Comparison of ENCODE assay signal across 1 cellular context in the genomic region with DNA sequence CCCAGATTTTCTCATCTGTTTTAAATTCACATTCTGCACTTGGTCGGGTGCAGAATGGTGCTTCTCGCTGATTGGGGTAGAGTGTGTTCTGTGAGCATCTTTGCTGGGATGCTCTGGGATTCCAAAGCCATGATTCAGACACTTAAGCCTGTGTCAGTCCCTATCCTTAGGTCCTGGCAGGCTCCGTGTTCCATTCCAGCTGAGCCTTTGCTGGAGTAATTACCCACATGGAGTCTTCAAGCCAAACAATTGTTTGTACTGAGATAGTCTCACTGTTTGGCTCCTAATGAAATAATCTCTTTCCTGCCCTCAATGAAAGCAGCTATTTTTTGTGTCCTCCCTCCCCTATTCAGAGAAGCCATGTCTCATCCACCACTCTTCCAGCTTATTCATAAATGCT.
TF ChIP-seq lines count a peak whose summit lies in the region.

No MANE protein-coding gene starts in this region.

TF ChIP-seq in GM12878, 131 proteins besides CTCF, POLR2A, EP300 and RAD21:
- TF ChIP-seq PAX5 (IDR thresholded peaks at IDR 0.05; ENCODE audit: borderline replicate concordance, low read depth, low read length): no peak
- TF ChIP-seq SIN3A (IDR thresholded peaks at IDR 0.05; ENCODE audit: low read depth, low read length): no peak
- TF ChIP-seq, protein P1, sequence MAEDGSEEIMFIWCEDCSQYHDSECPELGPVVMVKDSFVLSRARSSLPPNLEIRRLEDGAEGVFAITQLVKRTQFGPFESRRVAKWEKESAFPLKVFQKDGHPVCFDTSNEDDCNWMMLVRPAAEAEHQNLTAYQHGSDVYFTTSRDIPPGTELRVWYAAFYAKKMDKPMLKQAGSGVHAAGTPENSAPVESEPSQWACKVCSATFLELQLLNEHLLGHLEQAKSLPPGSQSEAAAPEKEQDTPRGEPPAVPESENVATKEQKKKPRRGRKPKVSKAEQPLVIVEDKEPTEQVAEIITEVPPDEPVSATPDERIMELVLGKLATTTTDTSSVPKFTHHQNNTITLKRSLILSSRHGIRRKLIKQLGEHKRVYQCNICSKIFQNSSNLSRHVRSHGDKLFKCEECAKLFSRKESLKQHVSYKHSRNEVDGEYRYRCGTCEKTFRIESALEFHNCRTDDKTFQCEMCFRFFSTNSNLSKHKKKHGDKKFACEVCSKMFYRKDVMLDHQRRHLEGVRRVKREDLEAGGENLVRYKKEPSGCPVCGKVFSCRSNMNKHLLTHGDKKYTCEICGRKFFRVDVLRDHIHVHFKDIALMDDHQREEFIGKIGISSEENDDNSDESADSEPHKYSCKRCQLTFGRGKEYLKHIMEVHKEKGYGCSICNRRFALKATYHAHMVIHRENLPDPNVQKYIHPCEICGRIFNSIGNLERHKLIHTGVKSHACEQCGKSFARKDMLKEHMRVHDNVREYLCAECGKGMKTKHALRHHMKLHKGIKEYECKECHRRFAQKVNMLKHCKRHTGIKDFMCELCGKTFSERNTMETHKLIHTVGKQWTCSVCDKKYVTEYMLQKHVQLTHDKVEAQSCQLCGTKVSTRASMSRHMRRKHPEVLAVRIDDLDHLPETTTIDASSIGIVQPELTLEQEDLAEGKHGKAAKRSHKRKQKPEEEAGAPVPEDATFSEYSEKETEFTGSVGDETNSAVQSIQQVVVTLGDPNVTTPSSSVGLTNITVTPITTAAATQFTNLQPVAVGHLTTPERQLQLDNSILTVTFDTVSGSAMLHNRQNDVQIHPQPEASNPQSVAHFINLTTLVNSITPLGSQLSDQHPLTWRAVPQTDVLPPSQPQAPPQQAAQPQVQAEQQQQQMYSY (CRISPR knock-in tag; IDR thresholded peaks at IDR 0.05): no peak
- TF ChIP-seq HDGF (IDR thresholded peaks at IDR 0.05): no peak
- no peak for TF ChIP-seq MEF2B (IDR thresholded peaks at IDR 0.05; ENCODE audit: partially characterized antibody, poor library complexity, severe bottlenecking)
- TF ChIP-seq ETV6 (conservative IDR thresholded peaks at IDR 0.05 in 1 of 2, IDR thresholded peaks at IDR 0.05 in 1 of 2; ENCODE audit: borderline replicate concordance in 1 of 2, low read depth in 1 of 2): no peak
- TF ChIP-seq FOXK2 (IDR thresholded peaks at IDR 0.05): no peak
- TF ChIP-seq JUND (IDR thresholded peaks at IDR 0.05; ENCODE audit: low read depth, low read length): no peak
- TF ChIP-seq KAT2A (conservative IDR thresholded peaks at IDR 0.05; ENCODE audit: control insufficient read depth, low read depth, low read length): no peak
- TF ChIP-seq, protein P2, sequence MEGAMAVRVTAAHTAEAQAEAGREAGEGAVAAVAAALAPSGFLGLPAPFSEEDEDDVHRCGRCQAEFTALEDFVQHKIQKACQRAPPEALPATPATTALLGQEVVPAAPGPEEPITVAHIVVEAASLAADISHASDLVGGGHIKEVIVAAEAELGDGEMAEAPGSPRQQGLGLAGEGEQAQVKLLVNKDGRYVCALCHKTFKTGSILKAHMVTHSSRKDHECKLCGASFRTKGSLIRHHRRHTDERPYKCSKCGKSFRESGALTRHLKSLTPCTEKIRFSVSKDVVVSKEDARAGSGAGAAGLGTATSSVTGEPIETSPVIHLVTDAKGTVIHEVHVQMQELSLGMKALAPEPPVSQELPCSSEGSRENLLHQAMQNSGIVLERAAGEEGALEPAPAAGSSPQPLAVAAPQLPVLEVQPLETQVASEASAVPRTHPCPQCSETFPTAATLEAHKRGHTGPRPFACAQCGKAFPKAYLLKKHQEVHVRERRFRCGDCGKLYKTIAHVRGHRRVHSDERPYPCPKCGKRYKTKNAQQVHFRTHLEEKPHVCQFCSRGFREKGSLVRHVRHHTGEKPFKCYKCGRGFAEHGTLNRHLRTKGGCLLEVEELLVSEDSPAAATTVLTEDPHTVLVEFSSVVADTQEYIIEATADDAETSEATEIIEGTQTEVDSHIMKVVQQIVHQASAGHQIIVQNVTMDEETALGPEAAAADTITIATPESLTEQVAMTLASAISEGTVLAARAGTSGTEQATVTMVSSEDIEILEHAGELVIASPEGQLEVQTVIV (IDR thresholded peaks at IDR 0.05; ENCODE audit: borderline replicate concordance, partially characterized antibody): no peak
- TF ChIP-seq, protein P3, sequence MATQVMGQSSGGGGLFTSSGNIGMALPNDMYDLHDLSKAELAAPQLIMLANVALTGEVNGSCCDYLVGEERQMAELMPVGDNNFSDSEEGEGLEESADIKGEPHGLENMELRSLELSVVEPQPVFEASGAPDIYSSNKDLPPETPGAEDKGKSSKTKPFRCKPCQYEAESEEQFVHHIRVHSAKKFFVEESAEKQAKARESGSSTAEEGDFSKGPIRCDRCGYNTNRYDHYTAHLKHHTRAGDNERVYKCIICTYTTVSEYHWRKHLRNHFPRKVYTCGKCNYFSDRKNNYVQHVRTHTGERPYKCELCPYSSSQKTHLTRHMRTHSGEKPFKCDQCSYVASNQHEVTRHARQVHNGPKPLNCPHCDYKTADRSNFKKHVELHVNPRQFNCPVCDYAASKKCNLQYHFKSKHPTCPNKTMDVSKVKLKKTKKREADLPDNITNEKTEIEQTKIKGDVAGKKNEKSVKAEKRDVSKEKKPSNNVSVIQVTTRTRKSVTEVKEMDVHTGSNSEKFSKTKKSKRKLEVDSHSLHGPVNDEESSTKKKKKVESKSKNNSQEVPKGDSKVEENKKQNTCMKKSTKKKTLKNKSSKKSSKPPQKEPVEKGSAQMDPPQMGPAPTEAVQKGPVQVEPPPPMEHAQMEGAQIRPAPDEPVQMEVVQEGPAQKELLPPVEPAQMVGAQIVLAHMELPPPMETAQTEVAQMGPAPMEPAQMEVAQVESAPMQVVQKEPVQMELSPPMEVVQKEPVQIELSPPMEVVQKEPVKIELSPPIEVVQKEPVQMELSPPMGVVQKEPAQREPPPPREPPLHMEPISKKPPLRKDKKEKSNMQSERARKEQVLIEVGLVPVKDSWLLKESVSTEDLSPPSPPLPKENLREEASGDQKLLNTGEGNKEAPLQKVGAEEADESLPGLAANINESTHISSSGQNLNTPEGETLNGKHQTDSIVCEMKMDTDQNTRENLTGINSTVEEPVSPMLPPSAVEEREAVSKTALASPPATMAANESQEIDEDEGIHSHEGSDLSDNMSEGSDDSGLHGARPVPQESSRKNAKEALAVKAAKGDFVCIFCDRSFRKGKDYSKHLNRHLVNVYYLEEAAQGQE (IDR thresholded peaks at IDR 0.05; ENCODE audit: low read depth, low read length): no peak
- TF ChIP-seq IKZF1 (conservative IDR thresholded peaks at IDR 0.05): no peak
- TF ChIP-seq ZSCAN29 (IDR thresholded peaks at IDR 0.05): no peak
- TF ChIP-seq RB1 (IDR thresholded peaks at IDR 0.05; ENCODE audit: borderline replicate concordance): no peak
- TF ChIP-seq BRCA1 (IDR thresholded peaks at IDR 0.05; ENCODE audit: low read depth, low read length): no peak
- no peak for TF ChIP-seq CHD4 (IDR thresholded peaks at IDR 0.05)
- no peak for TF ChIP-seq FOS (IDR thresholded peaks at IDR 0.05; ENCODE audit: borderline replicate concordance, extremely low read depth, insufficient read length)
